Comparison of ENCODE assay signal across 8 cellular contexts in the genomic region with DNA sequence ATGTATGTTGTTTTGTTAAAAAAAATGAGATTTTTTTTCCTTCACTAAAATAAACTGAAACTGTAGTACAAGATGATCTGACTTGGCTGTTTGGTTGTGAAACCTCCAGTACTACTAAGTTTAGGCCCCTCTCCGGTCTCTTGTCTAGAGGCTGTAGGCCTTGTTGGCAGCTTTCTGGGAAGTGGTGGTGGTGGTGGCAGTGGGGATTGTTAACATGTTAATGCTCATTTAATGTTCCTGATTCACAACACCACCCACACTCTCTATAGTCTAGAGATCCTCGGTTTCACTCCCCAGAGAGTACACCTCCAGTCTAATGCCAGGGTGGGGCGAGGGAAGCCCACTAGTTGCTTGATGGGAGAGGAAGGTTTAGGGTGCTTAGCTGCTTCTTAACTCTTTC. TPM values are rescaled to one million over a fixed set of nuclear protein-coding genes. Genes with fewer than 3 reads are reported as not detected.
DNase-seq lines count a peak whose midpoint lies in the region; ATAC-seq, FAIRE-seq and TF ChIP-seq lines count a peak whose summit lies in the region.

No MANE protein-coding gene starts in this region.

- H3K9me3 ChIP-seq in endothelial cell of umbilical vein (replicated peaks; ENCODE audit: control insufficient read depth, insufficient read depth, low read length) = no peaks in the 10 kb centered on the region
- H3K9me3 ChIP-seq in aorta (ENCODE audit: control insufficient read depth, low read length) = no peaks in the 10 kb centered on the region

- H3K4me3 ChIP-seq in GM12864 (ENCODE audit: low read depth, low read length) (peak overlapping the region; percentile 31), endothelial cell of umbilical vein (replicated peaks in 1 of 3; ENCODE audit: insufficient read depth in 1 of 3, low read depth in 1 of 3, low read length in 3 of 3) (no peak overlapping the region), aorta (ENCODE audit: low read length in 2 of 2) (no peak overlapping the region)

- POLR2A ChIA-PET in endothelial cell of umbilical vein (lab: Charles Lee) = no interaction called here

- FAIRE-seq in endothelial cell of umbilical vein (lab: Jason Lieb, UNC) (no peak), D721Med (lab: Jason Lieb, UNC) (no peak)

- ATAC-seq in SK-N-SH treated with all-trans-retinoic acid at 6 μM for 48 hours = peak; percentile 62
- no peak for ATAC-seq in aorta (ENCODE audit: low FRiP score)

- H3K36me3 ChIP-seq in endothelial cell of umbilical vein (ENCODE audit: control insufficient read depth in 2 of 2, extremely low read depth in 1 of 2, insufficient read depth in 2 of 2, low read length in 2 of 2) = peaks cover 0 to 3% of the 10 kb centered on the region in 2 experiments
- no peaks in the 10 kb centered on the region for H3K36me3 ChIP-seq in aorta (ENCODE audit: control insufficient read depth in 1 of 2, insufficient read depth in 2 of 2, low read length in 1 of 2)

- H3K4me2 ChIP-seq in endothelial cell of umbilical vein (ENCODE audit: insufficient read depth, low read length) = peak overlapping the region; percentile 25

- H2AFZ ChIP-seq in endothelial cell of umbilical vein (ENCODE audit: low read depth, low read length) = no peak overlapping the region

- no peak for TF ChIP-seq CTCF in GM12864 (IDR thresholded peaks at IDR 0.05; ENCODE audit: low read depth, low read length, missing control alignments)
- no peak for TF ChIP-seq CTCF in endothelial cell of umbilical vein (IDR thresholded peaks at IDR 0.05; ENCODE audit: extremely low read depth in 1 of 2, insufficient read depth in 1 of 2, low read depth in 1 of 2, low read length in 2 of 2)
- no peak for TF ChIP-seq CTCF in D721Med (IDR thresholded peaks at IDR 0.05; ENCODE audit: insufficient read depth, missing control alignments)

- no peak overlapping the region for H3K9ac ChIP-seq in endothelial cell of umbilical vein (replicated peaks; ENCODE audit: extremely low read depth, insufficient read depth, low read length)

- no peaks in the 10 kb centered on the region for H3K9me1 ChIP-seq in endothelial cell of umbilical vein (replicated peaks; ENCODE audit: control insufficient read depth, extremely low read depth, insufficient read depth, low read length)

- no peak for TF ChIP-seq POLR2A in endothelial cell of umbilical vein (IDR thresholded peaks at IDR 0.05; ENCODE audit: low read depth, low read length)

- H4K20me1 ChIP-seq in endothelial cell of umbilical vein (replicated peaks; ENCODE audit: control insufficient read depth, extremely low read depth, insufficient read depth, low read length) = no peaks in the 10 kb centered on the region

- BruUV-seq in endothelial cell of umbilical vein (replicated peaks; lab: Mats Ljungman, UMichigan) = no TSS peak

- CTCF ChIA-PET in endothelial cell of umbilical vein (lab: Charles Lee) = interaction anchor here (1.1 to 1.7 kb wide), 2 partner anchors 21 to 102 kb away, joined by 3 to 5 read pairs; no protein-coding TSS in a partner anchor

- intact Hi-C loops in endothelial cell of umbilical vein (cut with micrococcal nuclease) (no loop called here), aorta (cut with DNase I) (no loop called here)

- peaks cover 10% of the 10 kb centered on the region for H3K79me2 ChIP-seq in endothelial cell of umbilical vein (ENCODE audit: control insufficient read depth, insufficient read depth, low read length)

- no peak overlapping the region for H3K27ac ChIP-seq in endothelial cell of umbilical vein (ENCODE audit: insufficient read depth, low read depth, low read length)
- H3K27ac ChIP-seq in aorta (ENCODE audit: low read depth in 1 of 2, low read length in 2 of 2) = peak overlapping the region in 1 of 2 donors; percentile 12

- in situ Hi-C loops in G401 (cut with HindIII; ENCODE audit: low sequenced_read_pairs) = no loop called here

- H3K4me1 ChIP-seq in endothelial cell of umbilical vein (ENCODE audit: control insufficient read depth, extremely low read depth, insufficient read depth, low read length) (peaks cover 17% of the 10 kb centered on the region), aorta (ENCODE audit: control insufficient read depth in 1 of 2, insufficient read depth in 2 of 2, low read length in 2 of 2) (no peaks in the 10 kb centered on the region)

- no peaks in the 10 kb centered on the region for H3K27me3 ChIP-seq in endothelial cell of umbilical vein (ENCODE audit: control insufficient read depth in 2 of 2, insufficient read depth in 2 of 2, low read length in 2 of 2)
- no peaks in the 10 kb centered on the region for H3K27me3 ChIP-seq in aorta (ENCODE audit: control insufficient read depth in 1 of 2, insufficient read depth in 2 of 2, low read length in 1 of 2)

- WGBS in aorta, 2 donors = 43 to 52% methylated on average over 3 of the region's 3 CpGs

- DNase-seq in GM12864 (ENCODE audit: low read depth) (no peak), endothelial cell of umbilical vein (ENCODE audit: low read depth, low spot score) (no peak), NCI-H2107 (lab: John Stamatoyannopoulos, UW) (no peak), D721Med (ENCODE audit: insufficient read length, low spot score) (no peak), G401 (ENCODE audit: low spot score) (no peak), aorta (no peak)
- peak; percentile 48 to 58 for DNase-seq in stimulated activated CD4-positive, alpha-beta T cell treated with anti-CD3 and anti-CD28 coated beads, Interleukin-15, amount 100 ng/mL, for 48 hours (ENCODE audit: low read depth in 2 of 2)

- dilution Hi-C loops in endothelial cell of umbilical vein (cut with MboI; ENCODE audit: extremely low pct_ligation_motif_present, low sequenced_read_pairs) = no loop called here

TF ChIP-seq in SK-N-SH treated with all-trans-retinoic acid at 6 μM for 48 hours, 23 proteins besides CTCF, POLR2A, EP300 and RAD21:
- TF ChIP-seq ZNF565 (CRISPR knock-in tag; conservative IDR thresholded peaks at IDR 0.05; ENCODE audit: low read depth) = no peak
- TF ChIP-seq ARNTL (CRISPR knock-in tag; IDR thresholded peaks at IDR 0.05; ENCODE audit: borderline replicate concordance, low read depth) = no peak
- TF ChIP-seq TCF4 (CRISPR knock-in tag; IDR thresholded peaks at IDR 0.05; ENCODE audit: borderline replicate concordance) = no peak
- TF ChIP-seq BACH2 (CRISPR knock-in tag; IDR thresholded peaks at IDR 0.05; ENCODE audit: borderline replicate concordance) = no peak
- no peak for TF ChIP-seq ISL1 (CRISPR knock-in tag; IDR thresholded peaks at IDR 0.05)

TF ChIP-seq in endothelial cell of umbilical vein, 7 proteins besides CTCF, POLR2A, EP300 and RAD21:
- TF ChIP-seq MYC (IDR thresholded peaks at IDR 0.05; ENCODE audit: low read depth, low read length) = no peak
- TF ChIP-seq, protein P1, sequence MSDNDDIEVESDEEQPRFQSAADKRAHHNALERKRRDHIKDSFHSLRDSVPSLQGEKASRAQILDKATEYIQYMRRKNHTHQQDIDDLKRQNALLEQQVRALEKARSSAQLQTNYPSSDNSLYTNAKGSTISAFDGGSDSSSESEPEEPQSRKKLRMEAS (IDR thresholded peaks at IDR 0.05; ENCODE audit: insufficient read depth, insufficient read length) = no peak
- TF ChIP-seq GATA2 (IDR thresholded peaks at IDR 0.05; ENCODE audit: insufficient read depth, insufficient read length, low read depth, low read length) = no peak
- TF ChIP-seq POLR2AphosphoS5 (IDR thresholded peaks at IDR 0.05; ENCODE audit: insufficient read depth, low read depth, low read length) = no peak
- no peak for TF ChIP-seq EZH2 (IDR thresholded peaks at IDR 0.05; ENCODE audit: borderline replicate concordance, low read depth, low read length, severe bottlenecking)
TF ChIP-seq in endothelial cell of umbilical vein: peak in this region for 0.

RNA-seq across cellular contexts. Expression of a gene that starts 24.1 kb away (rescaled TPM):
- 28.2 and 29.6 TPM in 2 replicates for total RNA-seq in endothelial cell of umbilical vein
- polyA plus RNA-seq in endothelial cell of umbilical vein = 7.0 and 9.1 TPM in 2 replicates
- 8.2 and 8.4 TPM in 2 replicates for polyA plus RNA-seq in endothelial cell of umbilical vein (2011; cell fraction: cytosol; rRNA removed)
- polyA plus RNA-seq in endothelial cell of umbilical vein (2011; cell fraction: nucleus; rRNA removed) = 24.4 and 30.2 TPM in 2 replicates
- 9.9 and 12.5 TPM in 2 replicates for polyA plus RNA-seq in endothelial cell of umbilical vein (2012)
- polyA minus RNA-seq in endothelial cell of umbilical vein = 22.9 and 24.2 TPM in 2 replicates
- polyA minus RNA-seq in endothelial cell of umbilical vein (2011; cell fraction: cytosol; rRNA and poly(A)+ RNA removed) = 20.2 TPM
- 36.4 and 43.6 TPM in 2 replicates for polyA minus RNA-seq in endothelial cell of umbilical vein (2011; cell fraction: nucleus; rRNA and poly(A)+ RNA removed)
- 9.3 and 11.1 TPM in 2 replicates for total RNA-seq in G401 (2014; rRNA removed; shearing (Covaris generic))
- total RNA-seq in aorta = 10 to 100 TPM; 40.1 to 41.0 TPM
- polyA plus RNA-seq in aorta = 1 to 10 TPM; 5.4 to 9.8 TPM

RNA-seq across cellular contexts. Expression of a gene that starts 30.2 kb away (rescaled TPM):
- total RNA-seq in endothelial cell of umbilical vein (37.0 and 44.2 TPM in 2 replicates), aorta (10 to 100 TPM; 11.6 to 13.4 TPM)
- polyA plus RNA-seq in endothelial cell of umbilical vein (36.3 and 36.9 TPM in 2 replicates), aorta (1 to 10 TPM; 5.1 to 7.9 TPM)
- polyA plus RNA-seq in endothelial cell of umbilical vein (2011; cell fraction: cytosol; rRNA removed) = 43.8 and 52.2 TPM in 2 replicates
- polyA plus RNA-seq in endothelial cell of umbilical vein (2011; cell fraction: nucleus; rRNA removed) = 21.9 and 24.2 TPM in 2 replicates
- 46.7 and 58.0 TPM in 2 replicates for polyA plus RNA-seq in endothelial cell of umbilical vein (2012)
- 20.4 and 20.6 TPM in 2 replicates for polyA minus RNA-seq in endothelial cell of umbilical vein
- 18.9 TPM for polyA minus RNA-seq in endothelial cell of umbilical vein (2011; cell fraction: cytosol; rRNA and poly(A)+ RNA removed)
- 6.0 TPM in 2 replicates for polyA minus RNA-seq in endothelial cell of umbilical vein (2011; cell fraction: nucleus; rRNA and poly(A)+ RNA removed)
- total RNA-seq in G401 (2014; rRNA removed; shearing (Covaris generic)) = 22.7 and 42.0 TPM in 2 replicates

Comparison
In these comparisons a context has a peak if more than half of its experiments do, and no peak if none do; other contexts are left out.
1. DNase-seq: peak in stimulated activated CD4-positive, alpha-beta T cell treated with anti-CD3 and anti-CD28 coated beads, Interleukin-15, amount 100 ng/mL, for 48 hours (2 of 2); none in GM12864 (single experiment), endothelial cell of umbilical vein (single experiment), NCI-H2107 (single experiment), D721Med (single experiment), G401 (single experiment) and aorta (0 of 2).